1 cellular context compared by ENCODE assay signal in genomic region chr4:101693842-101694398, GRCh38.
TF ChIP-seq lines count a peak whose summit lies in the region.

No MANE protein-coding gene starts in this region.

TF ChIP-seq in GM23338, 12 proteins besides CTCF, POLR2A, EP300 and RAD21 (continued from another document):
- no peak for TF ChIP-seq ZNF462 (CRISPR knock-in tag; IDR thresholded peaks at IDR 0.05)
- TF ChIP-seq ETS1 (IDR thresholded peaks at IDR 0.05), result no peak
- no peak for TF ChIP-seq STAT1 (IDR thresholded peaks at IDR 0.05; ENCODE audit: unreplicated experiment)
- TF ChIP-seq CREB1 (CRISPR knock-in tag; IDR thresholded peaks at IDR 0.05; ENCODE audit: low read depth), result no peak
- no peak for TF ChIP-seq ZNF114 (CRISPR knock-in tag; IDR thresholded peaks at IDR 0.05)
- TF ChIP-seq ZNF331 (CRISPR knock-in tag; IDR thresholded peaks at IDR 0.05; ENCODE audit: low read depth), result no peak
- TF ChIP-seq JUNB (IDR thresholded peaks at IDR 0.05; ENCODE audit: unreplicated experiment), result no peak
- TF ChIP-seq, protein P1, sequence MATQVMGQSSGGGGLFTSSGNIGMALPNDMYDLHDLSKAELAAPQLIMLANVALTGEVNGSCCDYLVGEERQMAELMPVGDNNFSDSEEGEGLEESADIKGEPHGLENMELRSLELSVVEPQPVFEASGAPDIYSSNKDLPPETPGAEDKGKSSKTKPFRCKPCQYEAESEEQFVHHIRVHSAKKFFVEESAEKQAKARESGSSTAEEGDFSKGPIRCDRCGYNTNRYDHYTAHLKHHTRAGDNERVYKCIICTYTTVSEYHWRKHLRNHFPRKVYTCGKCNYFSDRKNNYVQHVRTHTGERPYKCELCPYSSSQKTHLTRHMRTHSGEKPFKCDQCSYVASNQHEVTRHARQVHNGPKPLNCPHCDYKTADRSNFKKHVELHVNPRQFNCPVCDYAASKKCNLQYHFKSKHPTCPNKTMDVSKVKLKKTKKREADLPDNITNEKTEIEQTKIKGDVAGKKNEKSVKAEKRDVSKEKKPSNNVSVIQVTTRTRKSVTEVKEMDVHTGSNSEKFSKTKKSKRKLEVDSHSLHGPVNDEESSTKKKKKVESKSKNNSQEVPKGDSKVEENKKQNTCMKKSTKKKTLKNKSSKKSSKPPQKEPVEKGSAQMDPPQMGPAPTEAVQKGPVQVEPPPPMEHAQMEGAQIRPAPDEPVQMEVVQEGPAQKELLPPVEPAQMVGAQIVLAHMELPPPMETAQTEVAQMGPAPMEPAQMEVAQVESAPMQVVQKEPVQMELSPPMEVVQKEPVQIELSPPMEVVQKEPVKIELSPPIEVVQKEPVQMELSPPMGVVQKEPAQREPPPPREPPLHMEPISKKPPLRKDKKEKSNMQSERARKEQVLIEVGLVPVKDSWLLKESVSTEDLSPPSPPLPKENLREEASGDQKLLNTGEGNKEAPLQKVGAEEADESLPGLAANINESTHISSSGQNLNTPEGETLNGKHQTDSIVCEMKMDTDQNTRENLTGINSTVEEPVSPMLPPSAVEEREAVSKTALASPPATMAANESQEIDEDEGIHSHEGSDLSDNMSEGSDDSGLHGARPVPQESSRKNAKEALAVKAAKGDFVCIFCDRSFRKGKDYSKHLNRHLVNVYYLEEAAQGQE (IDR thresholded peaks at IDR 0.05; ENCODE audit: unreplicated experiment), result no peak
- no peak for TF ChIP-seq EZH2phosphoT487 (IDR thresholded peaks at IDR 0.05; ENCODE audit: unreplicated experiment)
- no peak for TF ChIP-seq POLR2AphosphoS5 (IDR thresholded peaks at IDR 0.05; ENCODE audit: low read depth)
